Comparison of ENCODE assay signal across 8 cellular contexts in genomic region chr6:107114872-107115694, GRCh38. TPM values are rescaled to one million over a fixed set of nuclear protein-coding genes. Genes with fewer than 3 reads are reported as not detected.
DNase-seq lines count a peak whose midpoint lies in the region; ATAC-seq and TF ChIP-seq lines count a peak whose summit lies in the region.

BEND3 (minus strand) TSS chr6:107115515; CDS start chr6:107099285, 16,230 bp downstream.

- peak; percentile 71 for DNase-seq in GM13976 (ENCODE audit: low spot score)
- peak; percentile 66 for DNase-seq in NCI-H2171 (lab: John Stamatoyannopoulos, UW)
- DNase-seq in activated T-cell treated with anti-CD3 and anti-CD28 coated beads, Interleukin-2, amount 50 U/mL, for 72 hours: peak; percentile 44 to 46
- no peak for DNase-seq in fibroblast of the aortic adventitia (ENCODE audit: low read depth)
- peak; percentile 61 for DNase-seq in nephron progenitor cell
- no peak for DNase-seq in NCI-H2107 (lab: John Stamatoyannopoulos, UW)

- peak within 1 kb of the TSS; percentile 38 for H3K27ac Mint-ChIP-seq in activated T-cell treated with anti-CD3 and anti-CD28 coated beads, Interleukin-2, amount 50 U/mL, for 72 hours
- H3K27ac Mint-ChIP-seq in nephron progenitor cell: peak within 1 kb of the TSS; percentile 97

- H3K4me1 ChIP-seq in urinary bladder (ENCODE audit: insufficient read depth): no peaks in the 10 kb centered on the region

- no peak within 1 kb of the TSS for H3K27ac ChIP-seq in urinary bladder (ENCODE audit: low read depth)

- no peaks in the 10 kb centered on the region for H3K36me3 ChIP-seq in urinary bladder (ENCODE audit: insufficient read depth)

- H3K4me3 ChIP-seq in fibroblast of the aortic adventitia (ENCODE audit: low read depth, low read length) (peak within 1 kb of the TSS; percentile 65), urinary bladder (ENCODE audit: low read depth, low read length) (peak within 1 kb of the TSS; percentile 94)

- H3K4me1 Mint-ChIP-seq in activated T-cell treated with anti-CD3 and anti-CD28 coated beads, Interleukin-2, amount 50 U/mL, for 72 hours (ENCODE audit: low read depth): peaks cover 21% of the 10 kb centered on the region
- peaks cover 42% of the 10 kb centered on the region for H3K4me1 Mint-ChIP-seq in nephron progenitor cell

- H3K4me3 Mint-ChIP-seq in activated T-cell treated with anti-CD3 and anti-CD28 coated beads, Interleukin-2, amount 50 U/mL, for 72 hours: peak within 1 kb of the TSS; percentile 83 to 87
- H3K4me3 Mint-ChIP-seq in nephron progenitor cell: peak within 1 kb of the TSS; percentile 80

- peaks cover 18% of the 10 kb centered on the region for H3K27me3 Mint-ChIP-seq in activated T-cell treated with anti-CD3 and anti-CD28 coated beads, Interleukin-2, amount 50 U/mL, for 72 hours (ENCODE audit: low read depth)
- no peaks in the 10 kb centered on the region for H3K27me3 Mint-ChIP-seq in nephron progenitor cell (ENCODE audit: low read depth, poor library complexity)

- peak; percentile 20 for ATAC-seq in HG02571 (IDR thresholded peaks at IDR 0.05; ENCODE audit: unreplicated experiment)
- ATAC-seq in activated T-cell treated with anti-CD3 and anti-CD28 coated beads, Interleukin-2, amount 50 U/mL, for 72 hours (replicated peaks in 1 of 2): peak; percentile 41 to 43

- in situ Hi-C loops in GM13976 (cut with MboI; ENCODE audit: low sequenced_read_pairs, unreplicated experiment): no loop called here

- peak; percentile 5 for TF ChIP-seq CTCF in GM13976 (IDR thresholded peaks at IDR 0.05; ENCODE audit: borderline replicate concordance, control extremely low read depth, extremely low read depth, insufficient read depth, missing control alignments)
- no peak for TF ChIP-seq CTCF in fibroblast of the aortic adventitia (IDR thresholded peaks at IDR 0.05; ENCODE audit: insufficient read depth, low read length)
- no peak for TF ChIP-seq CTCF in nephron progenitor cell (IDR thresholded peaks at IDR 0.05)

- peaks cover 0 to 1% of the 10 kb centered on the region in 2 donors for H3K36me3 Mint-ChIP-seq in activated T-cell treated with anti-CD3 and anti-CD28 coated beads, Interleukin-2, amount 50 U/mL, for 72 hours (ENCODE audit: insufficient read depth in 2 of 2)
- peaks cover 15% of the 10 kb centered on the region for H3K36me3 Mint-ChIP-seq in nephron progenitor cell (ENCODE audit: low read depth)

- no peaks in the 10 kb centered on the region for H3K9me3 Mint-ChIP-seq in activated T-cell treated with anti-CD3 and anti-CD28 coated beads, Interleukin-2, amount 50 U/mL, for 72 hours
- H3K9me3 Mint-ChIP-seq in nephron progenitor cell: no peaks in the 10 kb centered on the region

- WGBS in urinary bladder: 1% methylated on average over 120 of the region's 120 CpGs

RNA-seq across cellular contexts. Expression of gene BEND3, which starts in this region (rescaled TPM):
- 1 to 10 TPM; 2.4 to 3.2 TPM for total RNA-seq in activated T-cell treated with anti-CD3 and anti-CD28 coated beads, Interleukin-2, amount 50 U/mL, for 72 hours
- total RNA-seq in fibroblast of the aortic adventitia (ENCODE audit: low replicate concordance) (1.9 and 2.1 TPM in 2 replicates), urinary bladder (3.0 TPM)
- polyA plus RNA-seq in urinary bladder: 1.0 TPM

Comparison
In these comparisons a context has a peak if more than half of its experiments do, and no peak if none do; other contexts are left out.
1. DNase-seq: peak in GM13976 (single experiment), NCI-H2171 (single experiment), activated T-cell treated with anti-CD3 and anti-CD28 coated beads, Interleukin-2, amount 50 U/mL, for 72 hours (2 of 2) and nephron progenitor cell (single experiment); none in fibroblast of the aortic adventitia (single experiment) and NCI-H2107 (single experiment).